In the genomic region with DNA sequence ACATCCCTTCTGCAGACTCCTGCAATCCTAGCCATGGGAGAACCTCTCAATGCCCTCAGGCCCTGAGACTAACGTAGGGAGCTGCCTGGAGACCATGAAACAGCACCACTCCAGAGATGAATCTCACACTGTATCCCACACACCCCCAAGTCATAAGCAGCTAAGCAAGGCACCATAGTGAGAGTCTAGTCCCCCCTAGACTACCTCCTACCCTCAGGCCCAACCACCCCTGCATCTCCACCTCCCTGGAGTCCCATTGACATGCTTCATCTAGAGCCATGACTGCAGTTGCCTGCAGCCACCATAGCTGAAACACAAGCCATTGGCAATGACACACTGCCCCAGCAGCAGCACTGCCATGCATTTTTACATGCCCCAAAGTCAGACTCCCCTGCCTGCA, we compare ENCODE assay signal across 10 cellular contexts. TPM values are rescaled to one million over a fixed set of nuclear protein-coding genes. Genes with fewer than 3 reads are reported as not detected.
"Had no signal": no experiment of that assay in that cellular context is flagged by ENCODE, and none has a peak within 500 bp of the region (broad histone marks: within the 10 kb centered on the region; RNA-seq: fewer than 3 reads in every experiment).

No MANE protein-coding gene starts in this region.

- ATAC-seq: GM23338, HCT116 had no signal

- H3K9ac ChIP-seq: GM23248 had no signal

- FAIRE-seq: H54 had no signal

- H3K4me3 Mint-ChIP-seq: GM23338, HFFc6 had no signal

- H2AFZ ChIP-seq: GM23248, GM23338 had no signal

- H3K27ac ChIP-seq: GM23248 had no signal

- DNase-seq: GM23248, GOT3, H7, HCEC 1CT, HFFc6 had no signal

- H3K4me2 ChIP-seq: GM23338 had no signal

- H3K4me3 ChIP-seq: GM23248, GM23338, HAP-1 had no signal

- H3K27ac Mint-ChIP-seq: HFFc6 had no signal

- H3K36me3 ChIP-seq: HAP-1 had no signal

- H3K9me3 ChIP-seq: HAP-1 had no signal

- H3K4me1 ChIP-seq: HAP-1 had no signal

RNA-seq across cellular contexts. Expression of gene SPRR2G, which starts 17.4 kb away (rescaled TPM):
- total RNA-seq: GM23248, GM23338, H4, H7, HFFc6 had no signal
- polyA plus RNA-seq: GM23248, GM23338 had no signal

RNA-seq across cellular contexts. Expression of gene SPRR2F, which starts 20.0 kb away (rescaled TPM):
- total RNA-seq: GM23248, GM23338, H4, H7, HFFc6 had no signal
- polyA plus RNA-seq: GM23248 had no signal

RNA-seq across cellular contexts. Expression of gene SPRR2E, which starts 38.9 kb away (rescaled TPM):
- total RNA-seq: GM23248, GM23338, H4, H7, HFFc6 had no signal
- polyA plus RNA-seq: GM23248, GM23338 had no signal
